In genomic region chr9:96157675-96158074, GRCh38 we compare ENCODE assay signal across 15 cellular contexts.
DNase-seq lines count a peak whose midpoint lies in the region; ATAC-seq, FAIRE-seq and TF ChIP-seq lines count a peak whose summit lies in the region.
"Had no signal": no experiment of that assay in that cellular context is flagged by ENCODE, and none has a peak within 500 bp of the region (broad histone marks: within the 10 kb centered on the region; RNA-seq: fewer than 3 reads in every experiment).

No MANE protein-coding gene starts in this region.

- peaks cover 14% of the 10 kb centered on the region for H3K27me3 Mint-ChIP-seq in activated CD8-positive, alpha-beta memory T cell treated with anti-CD3 and anti-CD28 coated beads, Interleukin-2, amount 10 ng/mL, durations not matched to agents 7 days and 5 days

- no peak for ATAC-seq in activated CD8-positive, alpha-beta memory T cell treated with anti-CD3 and anti-CD28 coated beads, Interleukin-2, amount 10 ng/mL, durations not matched to agents 7 days and 5 days
- no peak for ATAC-seq in HG03469 (IDR thresholded peaks at IDR 0.05; ENCODE audit: unreplicated experiment)

- WGBS in trophoblast cell (ENCODE audit: extremely low coverage, insufficient coverage, insufficient read length) = no CpG with 5 or more reads among the region's 1 CpG
- 0 to 4% (median 0%) methylated on average over 1 of the region's 1 CpG; no CpG with 5 or more reads in 1 of the 4 donors for WGBS in adrenal gland, 4 donors

- H3K4me3 ChIP-seq in bronchial epithelial cell (ENCODE audit: low read depth, low read length) = no peak overlapping the region
- H3K4me3 ChIP-seq in trophoblast cell (ENCODE audit: low read depth, low read length) = peak overlapping the region; percentile 63
- H3K4me3 ChIP-seq in adrenal gland = no peak overlapping the region
- H3K4me3 ChIP-seq: HAP-1 had no signal

- H3K14ac ChIP-seq in trophoblast cell (ENCODE audit: low read length) = no peak overlapping the region

- H3K79me2 ChIP-seq in trophoblast cell (ENCODE audit: control insufficient read depth, insufficient read depth, low read length, poor library complexity) = no peaks in the 10 kb centered on the region

- no peaks in the 10 kb centered on the region for H3K79me1 ChIP-seq in trophoblast cell (ENCODE audit: low read length)

- H3K36me3 ChIP-seq in bronchial epithelial cell (ENCODE audit: control insufficient read depth, insufficient read depth, low read length) (no peaks in the 10 kb centered on the region), trophoblast cell (ENCODE audit: control insufficient read depth in 1 of 2, insufficient read depth in 2 of 2, low read length in 2 of 2) (no peaks in the 10 kb centered on the region), adrenal gland (replicated peaks in 1 of 2) (no peaks in the 10 kb centered on the region)
- H3K36me3 ChIP-seq: HAP-1 had no signal

- no peak overlapping the region for H4K91ac ChIP-seq in trophoblast cell (ENCODE audit: low read depth, low read length)

- TF ChIP-seq CTCF in bronchial epithelial cell (IDR thresholded peaks at IDR 0.05; ENCODE audit: insufficient read depth, low read length, severe bottlenecking) (no peak), adrenal gland (IDR thresholded peaks at IDR 0.05) (no peak)

- no peak overlapping the region for H4K8ac ChIP-seq in trophoblast cell (ENCODE audit: low read depth, low read length)

- H4K12ac ChIP-seq in trophoblast cell (ENCODE audit: low read depth, low read length) = no peak overlapping the region

- no peaks in the 10 kb centered on the region for H3K36me3 Mint-ChIP-seq in activated CD8-positive, alpha-beta memory T cell treated with anti-CD3 and anti-CD28 coated beads, Interleukin-2, amount 10 ng/mL, durations not matched to agents 7 days and 5 days

- no peak overlapping the region for H3K4me3 Mint-ChIP-seq in activated CD8-positive, alpha-beta memory T cell treated with anti-CD3 and anti-CD28 coated beads, Interleukin-2, amount 10 ng/mL, durations not matched to agents 7 days and 5 days

- H2BK5ac ChIP-seq in trophoblast cell (ENCODE audit: low read depth, low read length, poor library complexity) = no peak overlapping the region

- no peak overlapping the region for H2BK12ac ChIP-seq in trophoblast cell (ENCODE audit: low read length)

- H3K4me1 Mint-ChIP-seq in activated CD8-positive, alpha-beta memory T cell treated with anti-CD3 and anti-CD28 coated beads, Interleukin-2, amount 10 ng/mL, durations not matched to agents 7 days and 5 days = peaks cover 31% of the 10 kb centered on the region

- H3K27ac Mint-ChIP-seq in activated CD8-positive, alpha-beta memory T cell treated with anti-CD3 and anti-CD28 coated beads, Interleukin-2, amount 10 ng/mL, durations not matched to agents 7 days and 5 days = peak overlapping the region; percentile 37

- H3K9me3 ChIP-seq in trophoblast cell (ENCODE audit: insufficient read depth, low read depth, low read length) (peaks cover 5% of the 10 kb centered on the region), adrenal gland (replicated peaks in 1 of 3) (no peaks in the 10 kb centered on the region)
- H3K9me3 ChIP-seq: HAP-1 had no signal

- peak; percentile 92 for FAIRE-seq in GM12892 (lab: Jason Lieb, UNC)
- peak; percentile 100 for FAIRE-seq in bronchial epithelial cell (lab: Jason Lieb, UNC)

- H2AFZ ChIP-seq in trophoblast cell (ENCODE audit: insufficient read depth, low read length, poor library complexity) = no peak overlapping the region

- H3K9me3 Mint-ChIP-seq in activated CD8-positive, alpha-beta memory T cell treated with anti-CD3 and anti-CD28 coated beads, Interleukin-2, amount 10 ng/mL, durations not matched to agents 7 days and 5 days (ENCODE audit: low read depth) = no peaks in the 10 kb centered on the region

- no peak overlapping the region for H2BK120ac ChIP-seq in trophoblast cell (ENCODE audit: insufficient read depth, low read length, poor library complexity)

- H3K4me2 ChIP-seq in trophoblast cell (ENCODE audit: low read length) = no peak overlapping the region

- H3K4me1 ChIP-seq in trophoblast cell (ENCODE audit: control insufficient read depth in 1 of 2, insufficient read depth in 2 of 2, low read length in 2 of 2) (no peaks in the 10 kb centered on the region), adrenal gland (replicated peaks in 1 of 2) (no peaks in the 10 kb centered on the region)
- H3K4me1 ChIP-seq: HAP-1 had no signal

- no peak overlapping the region for H3K18ac ChIP-seq in trophoblast cell (ENCODE audit: low read length)

- no peak overlapping the region for H3K4ac ChIP-seq in trophoblast cell (ENCODE audit: low read depth, low read length)

- H2AK5ac ChIP-seq in trophoblast cell (ENCODE audit: low read length) = no peak overlapping the region

- CTCF ChIA-PET in activated CD8-positive, alpha-beta memory T cell treated with anti-CD3 and anti-CD28 coated beads, Interleukin-2, amount 10 ng/mL, durations not matched to agents 7 days and 5 days (lab: Charles Lee) = no interaction called here

- intact Hi-C loops in adrenal gland (cut with DNase I) = no loop called here

- no peak for DNase-seq in activated CD8-positive, alpha-beta memory T cell treated with anti-CD3 and anti-CD28 coated beads, Interleukin-2, amount 10 ng/mL, durations not matched to agents 7 days and 5 days
- DNase-seq in activated CD8-positive, alpha-beta memory T cell treated with anti-CD3 and anti-CD28 coated beads for 24 hours = no peak
- DNase-seq in GM12892 (ENCODE audit: insufficient read length) (no peak), bronchial epithelial cell (ENCODE audit: low read depth) (no peak), trophoblast cell (no peak), adrenal gland (no peak), OCI-M2 (lab: John Stamatoyannopoulos, UW; ENCODE audit: unreplicated experiment) (no peak)
- DNase-seq: 8988T, C1 segment of cervical spinal cord, GDM1, NCI-H187 treated with DMSO at 0.1 percent for 48 hours, NCI-H526 treated with DMSO at 0.1 percent for 48 hours, SHP77 treated with DMSO at 0.1 percent for 48 hours had no signal

- H3K27me3 ChIP-seq in bronchial epithelial cell (ENCODE audit: control insufficient read depth, insufficient read depth, low read length) (no peaks in the 10 kb centered on the region), trophoblast cell (ENCODE audit: insufficient read depth, low read length) (no peaks in the 10 kb centered on the region), adrenal gland (no peaks in the 10 kb centered on the region)

- H3K23ac ChIP-seq in trophoblast cell (ENCODE audit: low read length) = no peak overlapping the region

- no peak overlapping the region for H3K27ac ChIP-seq in trophoblast cell (ENCODE audit: low read depth, low read length)
- H3K27ac ChIP-seq in adrenal gland = peak overlapping the region in 1 of 5 donors; percentile 52

- TF ChIP-seq POLR2A in GM12892 (IDR thresholded peaks at IDR 0.05; ENCODE audit: low read depth, low read length) (no peak), adrenal gland (IDR thresholded peaks at IDR 0.05) (no peak)

- no peak overlapping the region for H3K9ac ChIP-seq in trophoblast cell (ENCODE audit: low read length)
